Comparison of ENCODE assay signal across 1 cellular context in the genomic region with DNA sequence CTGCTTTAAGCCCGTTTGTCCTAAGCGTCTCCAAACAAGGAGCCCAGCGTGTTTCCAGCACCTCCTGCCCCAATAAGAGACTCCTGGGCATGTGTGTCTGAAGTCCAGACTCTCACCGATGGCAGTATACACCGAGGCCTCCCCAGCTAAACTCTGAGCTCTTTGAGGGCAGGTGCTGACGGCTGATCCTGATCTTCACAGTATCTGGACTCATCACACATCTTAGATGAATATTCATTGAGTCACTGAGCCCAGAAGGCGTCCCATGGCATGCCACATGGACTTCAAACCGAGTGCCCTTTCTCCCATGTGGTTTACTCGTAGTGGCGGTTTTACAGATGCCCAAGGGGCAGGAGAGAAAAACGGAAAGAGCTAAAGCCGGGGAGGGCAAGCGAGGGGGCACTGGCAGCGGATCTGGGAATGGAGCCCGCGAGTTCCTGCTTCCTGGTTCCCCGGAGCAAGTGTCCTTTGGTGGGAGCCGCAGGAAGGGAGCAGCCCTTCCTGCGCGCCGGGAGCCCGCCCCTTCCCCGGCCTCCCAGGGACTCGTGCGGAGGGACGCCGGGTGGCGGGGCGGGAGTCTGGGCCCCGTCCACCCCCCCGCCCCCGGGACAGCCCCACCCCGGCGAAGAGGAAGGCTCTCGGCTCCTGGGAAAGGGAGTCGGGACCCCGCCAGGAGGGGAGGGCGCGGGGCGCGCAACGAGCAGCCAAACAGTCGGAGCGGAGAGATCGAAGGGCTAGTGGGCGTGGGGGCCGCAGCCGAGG.
TF ChIP-seq lines count a peak whose summit lies in the region.

No MANE protein-coding gene starts in this region.

TF ChIP-seq in HepG2, 621 proteins besides CTCF, POLR2A, EP300 and RAD21 (continued from another document and continues in another):
- TF ChIP-seq, protein P1, sequence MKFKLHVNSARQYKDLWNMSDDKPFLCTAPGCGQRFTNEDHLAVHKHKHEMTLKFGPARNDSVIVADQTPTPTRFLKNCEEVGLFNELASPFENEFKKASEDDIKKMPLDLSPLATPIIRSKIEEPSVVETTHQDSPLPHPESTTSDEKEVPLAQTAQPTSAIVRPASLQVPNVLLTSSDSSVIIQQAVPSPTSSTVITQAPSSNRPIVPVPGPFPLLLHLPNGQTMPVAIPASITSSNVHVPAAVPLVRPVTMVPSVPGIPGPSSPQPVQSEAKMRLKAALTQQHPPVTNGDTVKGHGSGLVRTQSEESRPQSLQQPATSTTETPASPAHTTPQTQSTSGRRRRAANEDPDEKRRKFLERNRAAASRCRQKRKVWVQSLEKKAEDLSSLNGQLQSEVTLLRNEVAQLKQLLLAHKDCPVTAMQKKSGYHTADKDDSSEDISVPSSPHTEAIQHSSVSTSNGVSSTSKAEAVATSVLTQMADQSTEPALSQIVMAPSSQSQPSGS (CRISPR knock-in tag; IDR thresholded peaks at IDR 0.05): no peak
- TF ChIP-seq BRD4 (CRISPR knock-in tag; IDR thresholded peaks at IDR 0.05) (0 out of 2 replicates have a peak, but pooled peaks have one; percentile 42), SKI (IDR thresholded peaks at IDR 0.05; ENCODE audit: partially characterized antibody) (peak; percentile 32), GABPA (IDR thresholded peaks at IDR 0.05; ENCODE audit: low read depth, low read length) (no peak), GABPA (CRISPR knock-in tag; IDR thresholded peaks at IDR 0.05; ENCODE audit: low read depth) (peak; percentile 53; the same call in 1 of the 2 replicates), MAZ (IDR thresholded peaks at IDR 0.05; ENCODE audit: borderline replicate concordance, low read depth, low read length) (no peak; the same call in 1 of the 2 replicates), MAZ (CRISPR knock-in tag; IDR thresholded peaks at IDR 0.05; ENCODE audit: low read depth) (0 out of 2 replicates have a peak, but pooled peaks have one; percentile 17), ZNF777 (CRISPR knock-in tag; IDR thresholded peaks at IDR 0.05) (no peak), PTBP1 (IDR thresholded peaks at IDR 0.05; ENCODE audit: low read depth, low read length, poor library complexity, severe bottlenecking) (no peak), ZFY (CRISPR knock-in tag; IDR thresholded peaks at IDR 0.05) (peak; percentile 46), NAIF1 (CRISPR knock-in tag; IDR thresholded peaks at IDR 0.05; ENCODE audit: borderline replicate concordance) (peak; percentile 73; the same call in 1 of the 2 replicates), GATAD1 (CRISPR knock-in tag; IDR thresholded peaks at IDR 0.05) (0 out of 2 replicates have a peak, but pooled peaks have one; percentile 8), ZNF839 (CRISPR knock-in tag; IDR thresholded peaks at IDR 0.05; ENCODE audit: borderline replicate concordance) (0 out of 2 replicates have a peak, but pooled peaks have one; percentile 66), ZNF501 (CRISPR knock-in tag; IDR thresholded peaks at IDR 0.05) (peak; percentile 78), KLF6 (CRISPR knock-in tag; IDR thresholded peaks at IDR 0.05) (peak; percentile 37; the same call in 1 of the 2 replicates), KDM2A (CRISPR knock-in tag; IDR thresholded peaks at IDR 0.05; ENCODE audit: borderline replicate concordance, low read depth) (peak; percentile 32; the same call in 1 of the 2 replicates), PHF21A (CRISPR knock-in tag; IDR thresholded peaks at IDR 0.05) (0 out of 2 replicates have a peak, but pooled peaks have one; percentile 21), POLR2AphosphoS5 (IDR thresholded peaks at IDR 0.05; ENCODE audit: low read depth, low read length) (peak; percentile 56), ZNF713 (CRISPR knock-in tag; IDR thresholded peaks at IDR 0.05) (0 out of 2 replicates have a peak, but pooled peaks have one; percentile 65), HDAC1 (CRISPR knock-in tag; IDR thresholded peaks at IDR 0.05) (peak; percentile 46; the same call in 1 of the 2 replicates), ZNF263 (CRISPR knock-in tag; IDR thresholded peaks at IDR 0.05) (peak; percentile 46; the same call in 1 of the 2 replicates), CBX5 (CRISPR knock-in tag; IDR thresholded peaks at IDR 0.05; ENCODE audit: borderline replicate concordance) (0 out of 2 replicates have a peak, but pooled peaks have one; percentile 2), TAF1 (CRISPR knock-in tag; IDR thresholded peaks at IDR 0.05) (peak; percentile 27; the same call in 1 of the 2 replicates), XRCC5 (optimal IDR thresholded peaks at IDR 0.05; ENCODE audit: low read length) (peak; percentile 49), STAG1 (CRISPR knock-in tag; IDR thresholded peaks at IDR 0.05) (0 out of 2 replicates have a peak, but pooled peaks have one; percentile 6), ZC3H13 (CRISPR knock-in tag; IDR thresholded peaks at IDR 0.05) (no peak), SMAD3 (CRISPR knock-in tag; IDR thresholded peaks at IDR 0.05) (0 out of 2 replicates have a peak, but pooled peaks have one; percentile 1), ZNF441 (CRISPR knock-in tag; IDR thresholded peaks at IDR 0.05; ENCODE audit: borderline replicate concordance) (0 out of 2 replicates have a peak, but pooled peaks have one; percentile 12), PHF8 (CRISPR knock-in tag; IDR thresholded peaks at IDR 0.05) (peak; percentile 46), ZNF317 (CRISPR knock-in tag; IDR thresholded peaks at IDR 0.05) (peak; percentile 45; the same call in 1 of the 2 replicates), RNF2 (conservative IDR thresholded peaks at IDR 0.05; ENCODE audit: low read depth) (peak; percentile 60; the same call in 1 of the 2 replicates), SNAPC2 (CRISPR knock-in tag; IDR thresholded peaks at IDR 0.05) (0 out of 2 replicates have a peak, but pooled peaks have one; percentile 47), CENPX (CRISPR knock-in tag; IDR thresholded peaks at IDR 0.05) (no peak), POLR2G (IDR thresholded peaks at IDR 0.05; ENCODE audit: low read depth, low read length) (peak; percentile 81), ZNF614 (CRISPR knock-in tag; IDR thresholded peaks at IDR 0.05; ENCODE audit: borderline replicate concordance) (0 out of 2 replicates have a peak, but pooled peaks have one; percentile 31), MED1 (CRISPR knock-in tag; IDR thresholded peaks at IDR 0.05) (peak; percentile 42; the same call in 1 of the 2 replicates), SP1 (IDR thresholded peaks at IDR 0.05) (no peak), SP1 (CRISPR knock-in tag; IDR thresholded peaks at IDR 0.05) (peak; percentile 15; the same call in 1 of the 2 replicates)
- TF ChIP-seq, protein P2, sequence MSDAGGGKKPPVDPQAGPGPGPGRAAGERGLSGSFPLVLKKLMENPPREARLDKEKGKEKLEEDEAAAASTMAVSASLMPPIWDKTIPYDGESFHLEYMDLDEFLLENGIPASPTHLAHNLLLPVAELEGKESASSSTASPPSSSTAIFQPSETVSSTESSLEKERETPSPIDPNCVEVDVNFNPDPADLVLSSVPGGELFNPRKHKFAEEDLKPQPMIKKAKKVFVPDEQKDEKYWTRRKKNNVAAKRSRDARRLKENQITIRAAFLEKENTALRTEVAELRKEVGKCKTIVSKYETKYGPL (CRISPR knock-in tag; IDR thresholded peaks at IDR 0.05): no peak
- TF ChIP-seq, protein P3, sequence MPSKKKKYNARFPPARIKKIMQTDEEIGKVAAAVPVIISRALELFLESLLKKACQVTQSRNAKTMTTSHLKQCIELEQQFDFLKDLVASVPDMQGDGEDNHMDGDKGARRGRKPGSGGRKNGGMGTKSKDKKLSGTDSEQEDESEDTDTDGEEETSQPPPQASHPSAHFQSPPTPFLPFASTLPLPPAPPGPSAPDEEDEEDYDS (CRISPR knock-in tag; IDR thresholded peaks at IDR 0.05): 0 out of 2 replicates have a peak, but pooled peaks have one; percentile 24
- TF ChIP-seq, protein P4, sequence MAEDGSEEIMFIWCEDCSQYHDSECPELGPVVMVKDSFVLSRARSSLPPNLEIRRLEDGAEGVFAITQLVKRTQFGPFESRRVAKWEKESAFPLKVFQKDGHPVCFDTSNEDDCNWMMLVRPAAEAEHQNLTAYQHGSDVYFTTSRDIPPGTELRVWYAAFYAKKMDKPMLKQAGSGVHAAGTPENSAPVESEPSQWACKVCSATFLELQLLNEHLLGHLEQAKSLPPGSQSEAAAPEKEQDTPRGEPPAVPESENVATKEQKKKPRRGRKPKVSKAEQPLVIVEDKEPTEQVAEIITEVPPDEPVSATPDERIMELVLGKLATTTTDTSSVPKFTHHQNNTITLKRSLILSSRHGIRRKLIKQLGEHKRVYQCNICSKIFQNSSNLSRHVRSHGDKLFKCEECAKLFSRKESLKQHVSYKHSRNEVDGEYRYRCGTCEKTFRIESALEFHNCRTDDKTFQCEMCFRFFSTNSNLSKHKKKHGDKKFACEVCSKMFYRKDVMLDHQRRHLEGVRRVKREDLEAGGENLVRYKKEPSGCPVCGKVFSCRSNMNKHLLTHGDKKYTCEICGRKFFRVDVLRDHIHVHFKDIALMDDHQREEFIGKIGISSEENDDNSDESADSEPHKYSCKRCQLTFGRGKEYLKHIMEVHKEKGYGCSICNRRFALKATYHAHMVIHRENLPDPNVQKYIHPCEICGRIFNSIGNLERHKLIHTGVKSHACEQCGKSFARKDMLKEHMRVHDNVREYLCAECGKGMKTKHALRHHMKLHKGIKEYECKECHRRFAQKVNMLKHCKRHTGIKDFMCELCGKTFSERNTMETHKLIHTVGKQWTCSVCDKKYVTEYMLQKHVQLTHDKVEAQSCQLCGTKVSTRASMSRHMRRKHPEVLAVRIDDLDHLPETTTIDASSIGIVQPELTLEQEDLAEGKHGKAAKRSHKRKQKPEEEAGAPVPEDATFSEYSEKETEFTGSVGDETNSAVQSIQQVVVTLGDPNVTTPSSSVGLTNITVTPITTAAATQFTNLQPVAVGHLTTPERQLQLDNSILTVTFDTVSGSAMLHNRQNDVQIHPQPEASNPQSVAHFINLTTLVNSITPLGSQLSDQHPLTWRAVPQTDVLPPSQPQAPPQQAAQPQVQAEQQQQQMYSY (CRISPR knock-in tag; IDR thresholded peaks at IDR 0.05): peak; percentile 84
- TF ChIP-seq, protein P5, sequence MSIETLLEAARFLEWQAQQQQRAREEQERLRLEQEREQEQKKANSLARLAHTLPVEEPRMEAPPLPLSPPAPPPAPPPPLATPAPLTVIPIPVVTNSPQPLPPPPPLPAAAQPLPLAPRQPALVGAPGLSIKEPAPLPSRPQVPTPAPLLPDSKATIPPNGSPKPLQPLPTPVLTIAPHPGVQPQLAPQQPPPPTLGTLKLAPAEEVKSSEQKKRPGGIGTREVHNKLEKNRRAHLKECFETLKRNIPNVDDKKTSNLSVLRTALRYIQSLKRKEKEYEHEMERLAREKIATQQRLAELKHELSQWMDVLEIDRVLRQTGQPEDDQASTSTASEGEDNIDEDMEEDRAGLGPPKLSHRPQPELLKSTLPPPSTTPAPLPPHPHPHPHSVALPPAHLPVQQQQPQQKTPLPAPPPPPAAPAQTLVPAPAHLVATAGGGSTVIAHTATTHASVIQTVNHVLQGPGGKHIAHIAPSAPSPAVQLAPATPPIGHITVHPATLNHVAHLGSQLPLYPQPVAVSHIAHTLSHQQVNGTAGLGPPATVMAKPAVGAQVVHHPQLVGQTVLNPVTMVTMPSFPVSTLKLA (IDR thresholded peaks at IDR 0.05): peak; percentile 66
- TF ChIP-seq, protein P6, sequence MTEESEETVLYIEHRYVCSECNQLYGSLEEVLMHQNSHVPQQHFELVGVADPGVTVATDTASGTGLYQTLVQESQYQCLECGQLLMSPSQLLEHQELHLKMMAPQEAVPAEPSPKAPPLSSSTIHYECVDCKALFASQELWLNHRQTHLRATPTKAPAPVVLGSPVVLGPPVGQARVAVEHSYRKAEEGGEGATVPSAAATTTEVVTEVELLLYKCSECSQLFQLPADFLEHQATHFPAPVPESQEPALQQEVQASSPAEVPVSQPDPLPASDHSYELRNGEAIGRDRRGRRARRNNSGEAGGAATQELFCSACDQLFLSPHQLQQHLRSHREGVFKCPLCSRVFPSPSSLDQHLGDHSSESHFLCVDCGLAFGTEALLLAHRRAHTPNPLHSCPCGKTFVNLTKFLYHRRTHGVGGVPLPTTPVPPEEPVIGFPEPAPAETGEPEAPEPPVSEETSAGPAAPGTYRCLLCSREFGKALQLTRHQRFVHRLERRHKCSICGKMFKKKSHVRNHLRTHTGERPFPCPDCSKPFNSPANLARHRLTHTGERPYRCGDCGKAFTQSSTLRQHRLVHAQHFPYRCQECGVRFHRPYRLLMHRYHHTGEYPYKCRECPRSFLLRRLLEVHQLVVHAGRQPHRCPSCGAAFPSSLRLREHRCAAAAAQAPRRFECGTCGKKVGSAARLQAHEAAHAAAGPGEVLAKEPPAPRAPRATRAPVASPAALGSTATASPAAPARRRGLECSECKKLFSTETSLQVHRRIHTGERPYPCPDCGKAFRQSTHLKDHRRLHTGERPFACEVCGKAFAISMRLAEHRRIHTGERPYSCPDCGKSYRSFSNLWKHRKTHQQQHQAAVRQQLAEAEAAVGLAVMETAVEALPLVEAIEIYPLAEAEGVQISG (CRISPR knock-in tag; IDR thresholded peaks at IDR 0.05): peak; percentile 46; the same call in 1 of the 2 replicates
- TF ChIP-seq, protein P7, sequence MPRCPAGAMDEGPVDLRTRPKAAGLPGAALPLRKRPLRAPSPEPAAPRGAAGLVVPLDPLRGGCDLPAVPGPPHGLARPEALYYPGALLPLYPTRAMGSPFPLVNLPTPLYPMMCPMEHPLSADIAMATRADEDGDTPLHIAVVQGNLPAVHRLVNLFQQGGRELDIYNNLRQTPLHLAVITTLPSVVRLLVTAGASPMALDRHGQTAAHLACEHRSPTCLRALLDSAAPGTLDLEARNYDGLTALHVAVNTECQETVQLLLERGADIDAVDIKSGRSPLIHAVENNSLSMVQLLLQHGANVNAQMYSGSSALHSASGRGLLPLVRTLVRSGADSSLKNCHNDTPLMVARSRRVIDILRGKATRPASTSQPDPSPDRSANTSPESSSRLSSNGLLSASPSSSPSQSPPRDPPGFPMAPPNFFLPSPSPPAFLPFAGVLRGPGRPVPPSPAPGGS (CRISPR knock-in tag; IDR thresholded peaks at IDR 0.05): 0 out of 2 replicates have a peak, but pooled peaks have one; percentile 71
- TF ChIP-seq, protein P8, sequence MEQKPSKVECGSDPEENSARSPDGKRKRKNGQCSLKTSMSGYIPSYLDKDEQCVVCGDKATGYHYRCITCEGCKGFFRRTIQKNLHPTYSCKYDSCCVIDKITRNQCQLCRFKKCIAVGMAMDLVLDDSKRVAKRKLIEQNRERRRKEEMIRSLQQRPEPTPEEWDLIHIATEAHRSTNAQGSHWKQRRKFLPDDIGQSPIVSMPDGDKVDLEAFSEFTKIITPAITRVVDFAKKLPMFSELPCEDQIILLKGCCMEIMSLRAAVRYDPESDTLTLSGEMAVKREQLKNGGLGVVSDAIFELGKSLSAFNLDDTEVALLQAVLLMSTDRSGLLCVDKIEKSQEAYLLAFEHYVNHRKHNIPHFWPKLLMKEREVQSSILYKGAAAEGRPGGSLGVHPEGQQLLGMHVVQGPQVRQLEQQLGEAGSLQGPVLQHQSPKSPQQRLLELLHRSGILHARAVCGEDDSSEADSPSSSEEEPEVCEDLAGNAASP (CRISPR knock-in tag; IDR thresholded peaks at IDR 0.05; ENCODE audit: borderline replicate concordance): 0 out of 2 replicates have a peak, but pooled peaks have one; percentile 53
- TF ChIP-seq, protein P9, sequence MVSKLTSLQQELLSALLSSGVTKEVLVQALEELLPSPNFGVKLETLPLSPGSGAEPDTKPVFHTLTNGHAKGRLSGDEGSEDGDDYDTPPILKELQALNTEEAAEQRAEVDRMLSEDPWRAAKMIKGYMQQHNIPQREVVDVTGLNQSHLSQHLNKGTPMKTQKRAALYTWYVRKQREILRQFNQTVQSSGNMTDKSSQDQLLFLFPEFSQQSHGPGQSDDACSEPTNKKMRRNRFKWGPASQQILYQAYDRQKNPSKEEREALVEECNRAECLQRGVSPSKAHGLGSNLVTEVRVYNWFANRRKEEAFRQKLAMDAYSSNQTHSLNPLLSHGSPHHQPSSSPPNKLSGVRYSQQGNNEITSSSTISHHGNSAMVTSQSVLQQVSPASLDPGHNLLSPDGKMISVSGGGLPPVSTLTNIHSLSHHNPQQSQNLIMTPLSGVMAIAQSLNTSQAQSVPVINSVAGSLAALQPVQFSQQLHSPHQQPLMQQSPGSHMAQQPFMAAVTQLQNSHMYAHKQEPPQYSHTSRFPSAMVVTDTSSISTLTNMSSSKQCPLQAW (CRISPR knock-in tag; IDR thresholded peaks at IDR 0.05): peak; percentile 55; the same call in 1 of the 2 replicates
